ENCODE assay signal across 8 cellular contexts in genomic region chr2:160407393-160408204, GRCh38.
A peak's percentile ranks its signal among the peaks of the same experiment; 100 is the strongest.
DNase-seq lines count a peak whose midpoint lies in the region; ATAC-seq lines count a peak whose summit lies in the region.

No MANE protein-coding gene starts in this region.

- DNase-seq in NCI-H1417 (lab: John Stamatoyannopoulos, UW) (peak; percentile 45 to 65 (median 48)), NCI-H1417 treated with DMSO at 0.1 percent for 48 hours (lab: John Stamatoyannopoulos, UW) (no peak), NCI-H2227 treated with DMSO at 0.1 percent for 48 hours (lab: John Stamatoyannopoulos, UW) (peak; percentile 56), epithelial cell of prostate (ENCODE audit: low read depth, low spot score) (no peak)
- DNase-seq in activated CD8-positive, alpha-beta memory T cell treated with anti-CD3 and anti-CD28 coated beads, Interleukin-2, amount 50 U/mL, for 48 hours: peak; percentile 82
- DNase-seq in stimulated activated naive CD8-positive, alpha-beta T cell treated with anti-CD3 and anti-CD28 coated beads, Interleukin-15, amount 100 ng/mL, for 72 hours: peak; percentile 71 to 75

- peaks cover 79% of the 10 kb centered on the region for H3K4me1 Mint-ChIP-seq in stimulated activated naive CD8-positive, alpha-beta T cell treated with anti-CD3 and anti-CD28 coated beads, Interleukin-15, amount 100 ng/mL, for 72 hours

- no peaks in the 10 kb centered on the region for H3K36me3 ChIP-seq in mucosa of rectum (ENCODE audit: control insufficient read depth in 2 of 2, insufficient read depth in 2 of 2, low read length in 2 of 2)

- H3K9me3 Mint-ChIP-seq in stimulated activated naive CD8-positive, alpha-beta T cell treated with anti-CD3 and anti-CD28 coated beads, Interleukin-15, amount 100 ng/mL, for 72 hours: no peaks in the 10 kb centered on the region

- H3K4me3 ChIP-seq in mucosa of rectum (ENCODE audit: low read length in 2 of 2): peak overlapping the region; percentile 63 to 71

- peak; percentile 53 for ATAC-seq in HG02763 (IDR thresholded peaks at IDR 0.05; ENCODE audit: unreplicated experiment)
- ATAC-seq in stimulated activated naive CD8-positive, alpha-beta T cell treated with anti-CD3 and anti-CD28 coated beads, Interleukin-15, amount 100 ng/mL, for 72 hours: peak; percentile 55

- peaks cover 18 to 31% of the 10 kb centered on the region in 2 donors for H3K27me3 ChIP-seq in mucosa of rectum (ENCODE audit: control insufficient read depth in 2 of 2, insufficient read depth in 2 of 2, low read length in 2 of 2)

- H3K9me3 ChIP-seq in mucosa of rectum (ENCODE audit: control insufficient read depth in 2 of 2, low read length in 2 of 2): no peaks in the 10 kb centered on the region

- H3K27me3 Mint-ChIP-seq in stimulated activated naive CD8-positive, alpha-beta T cell treated with anti-CD3 and anti-CD28 coated beads, Interleukin-15, amount 100 ng/mL, for 72 hours: no peaks in the 10 kb centered on the region

- peak overlapping the region; percentile 14 to 72 for H3K9ac ChIP-seq in mucosa of rectum (ENCODE audit: low read depth in 1 of 2, low read length in 2 of 2)

- H3K27ac ChIP-seq in epithelial cell of prostate: peak overlapping the region; percentile 88
- H3K27ac ChIP-seq in mucosa of rectum (ENCODE audit: low read depth in 2 of 2, low read length in 2 of 2): peak overlapping the region; percentile 74 to 84

- H3K27ac Mint-ChIP-seq in stimulated activated naive CD8-positive, alpha-beta T cell treated with anti-CD3 and anti-CD28 coated beads, Interleukin-15, amount 100 ng/mL, for 72 hours: peak overlapping the region; percentile 97

- peaks cover 8 to 11% of the 10 kb centered on the region in 2 donors for H3K4me1 ChIP-seq in mucosa of rectum (ENCODE audit: control insufficient read depth in 2 of 2, insufficient read depth in 2 of 2, low read length in 2 of 2)

- H3K4me3 Mint-ChIP-seq in stimulated activated naive CD8-positive, alpha-beta T cell treated with anti-CD3 and anti-CD28 coated beads, Interleukin-15, amount 100 ng/mL, for 72 hours: peak overlapping the region; percentile 86 to 90

Comparison
In these comparisons a context has a peak if more than half of its experiments do, and no peak if none do; other contexts are left out.
1. DNase-seq: peak in NCI-H1417 (3 of 3), NCI-H2227 treated with DMSO at 0.1 percent for 48 hours (single experiment), activated CD8-positive, alpha-beta memory T cell treated with anti-CD3 and anti-CD28 coated beads, Interleukin-2, amount 50 U/mL, for 48 hours (single experiment) and stimulated activated naive CD8-positive, alpha-beta T cell treated with anti-CD3 and anti-CD28 coated beads, Interleukin-15, amount 100 ng/mL, for 72 hours (2 of 2); none in NCI-H1417 treated with DMSO at 0.1 percent for 48 hours (single experiment) and epithelial cell of prostate (single experiment).